Comparison of ENCODE assay signal across 9 cellular contexts in genomic region chr11:118785362-118785761, GRCh38. TPM values are rescaled to one million over a fixed set of nuclear protein-coding genes. Genes with fewer than 3 reads are reported as not detected.
DNase-seq lines count a peak whose midpoint lies in the region; ATAC-seq and TF ChIP-seq lines count a peak whose summit lies in the region.
"Had no signal": no experiment of that assay in that cellular context is flagged by ENCODE, and none has a peak within 500 bp of the region (broad histone marks: within the 10 kb centered on the region; RNA-seq: fewer than 3 reads in every experiment).

No MANE protein-coding gene starts in this region.

- H3K9ac ChIP-seq in PC-3 (ENCODE audit: low read length) (no peak overlapping the region), subcutaneous abdominal adipose tissue (ENCODE audit: low read length in 5 of 5) (peak overlapping the region in 1 of 5 donors; percentile 8)

- intact Hi-C loops in PC-3 (cut with micrococcal nuclease), result loop anchor here (1.0 kb wide), 1 partner anchor 95 kb away; no protein-coding TSS in a partner anchor

- no peak for TF ChIP-seq CTCF in PC-3 (conservative IDR thresholded peaks at IDR 0.05; ENCODE audit: low read depth, low read length)

- H3K4me1 ChIP-seq in PC-3 (ENCODE audit: insufficient read depth, low read length) (peaks cover 38% of the 10 kb centered on the region), subcutaneous abdominal adipose tissue (ENCODE audit: control insufficient read depth in 5 of 5, insufficient read depth in 5 of 5, low read length in 5 of 5) (peaks cover 4 to 33% (median 29%) of the 10 kb centered on the region in 5 donors)

- peaks cover 99% of the 10 kb centered on the region for H3K79me2 ChIP-seq in PC-3 (ENCODE audit: low read length)

- peak; percentile 82 for ATAC-seq in PC-3

- H3K27me3 ChIP-seq in PC-3 (ENCODE audit: low read length), result no peaks in the 10 kb centered on the region
- no peaks in the 10 kb centered on the region for H3K27me3 ChIP-seq in subcutaneous abdominal adipose tissue (ENCODE audit: control insufficient read depth in 5 of 5, insufficient read depth in 4 of 5, low read length in 5 of 5)

- no peak overlapping the region for H3K4me3 ChIP-seq in PC-3 (ENCODE audit: low read length)
- H3K4me3 ChIP-seq in subcutaneous abdominal adipose tissue (ENCODE audit: low read depth in 1 of 5, low read length in 5 of 5), result no peak overlapping the region

- DNase-seq in stimulated activated CD4-positive, alpha-beta T cell treated with anti-CD3 and anti-CD28 coated beads, Interleukin-15, amount 100 ng/mL, for 24 hours, result peak; percentile 26
- DNase-seq in stimulated activated CD4-positive, alpha-beta T cell treated with anti-CD3 and anti-CD28 coated beads, Interleukin-2, amount 100 ng/mL, for 24 hours, result no peak
- DNase-seq in PC-3 (peak; percentile 80), epithelial cell of prostate (ENCODE audit: low read depth, low spot score) (no peak), GOT3 (lab: John Stamatoyannopoulos, UW) (no peak), substantia nigra (lab: John Stamatoyannopoulos, UW) (no peak), T-helper 9 cell (no peak)
- DNase-seq: NCI-H1694 had no signal

- POLR2A ChIA-PET in PC-3 (lab: Charles Lee; ENCODE audit: unreplicated experiment), result interaction anchor here (0.6 kb wide), 2 partner anchors 30 to 127 kb away, joined by 3 to 4 read pairs; no protein-coding TSS in a partner anchor

- H2AFZ ChIP-seq in PC-3 (ENCODE audit: low read length), result no peak overlapping the region

- peaks cover 57% of the 10 kb centered on the region for H4K20me1 ChIP-seq in PC-3 (ENCODE audit: low read length)

- H3K4me2 ChIP-seq in PC-3 (ENCODE audit: low read length), result peak overlapping the region; percentile 51

- no TSS peak for BruUV-seq in PC-3 (replicated peaks; lab: Mats Ljungman, UMichigan)

- CTCF ChIA-PET in PC-3 (lab: Charles Lee), result interaction anchor here (0.6 to 1.2 kb wide), 3 partner anchors 8 to 147 kb away, joined by 3 to 8 read pairs (median 3); no protein-coding TSS in a partner anchor

- peak overlapping the region; percentile 64 for H3K27ac ChIP-seq in PC-3 (ENCODE audit: low read length)
- H3K27ac ChIP-seq in epithelial cell of prostate, result peak overlapping the region; percentile 23
- peak overlapping the region; percentile 85 for H3K27ac ChIP-seq in subcutaneous abdominal adipose tissue (ENCODE audit: low read depth, low read length)
- no peak overlapping the region for H3K27ac ChIP-seq in substantia nigra (ENCODE audit: low read depth, low read length, poor library complexity, severe bottlenecking)

- no peaks in the 10 kb centered on the region for H3K9me3 ChIP-seq in PC-3 (ENCODE audit: low read length)
- H3K9me3 ChIP-seq in subcutaneous abdominal adipose tissue (ENCODE audit: control insufficient read depth in 5 of 5, low read length in 5 of 5), result no peaks in the 10 kb centered on the region

- H3F3A ChIP-seq in PC-3 (ENCODE audit: low read length, unreplicated experiment), result peaks cover 18% of the 10 kb centered on the region

- peaks cover 35% of the 10 kb centered on the region for H3K36me3 ChIP-seq in PC-3 (ENCODE audit: low read depth, low read length)
- H3K36me3 ChIP-seq in subcutaneous abdominal adipose tissue (ENCODE audit: control insufficient read depth in 5 of 5, insufficient read depth in 5 of 5, low read length in 5 of 5), result peaks cover 9 to 33% (median 23%) of the 10 kb centered on the region in 5 donors

- no peaks in the 10 kb centered on the region for H3K9me2 ChIP-seq in PC-3 (replicated peaks; ENCODE audit: low read length)

RNA-seq across cellular contexts. Expression of gene DDX6, which starts 5.6 kb away (rescaled TPM):
- total RNA-seq in PC-3 (2014; rRNA removed), result 59.4 and 66.3 TPM in 2 replicates

Comparison
In these comparisons a context has a peak if more than half of its experiments do, and no peak if none do; other contexts are left out.
1. DNase-seq: peak in stimulated activated CD4-positive, alpha-beta T cell treated with anti-CD3 and anti-CD28 coated beads, Interleukin-15, amount 100 ng/mL, for 24 hours (single experiment) and PC-3 (single experiment); none in stimulated activated CD4-positive, alpha-beta T cell treated with anti-CD3 and anti-CD28 coated beads, Interleukin-2, amount 100 ng/mL, for 24 hours (0 of 2), epithelial cell of prostate (single experiment), GOT3 (single experiment), substantia nigra (0 of 49) and T-helper 9 cell (single experiment).